ENCODE assay signal across 8 cellular contexts in the genomic region with DNA sequence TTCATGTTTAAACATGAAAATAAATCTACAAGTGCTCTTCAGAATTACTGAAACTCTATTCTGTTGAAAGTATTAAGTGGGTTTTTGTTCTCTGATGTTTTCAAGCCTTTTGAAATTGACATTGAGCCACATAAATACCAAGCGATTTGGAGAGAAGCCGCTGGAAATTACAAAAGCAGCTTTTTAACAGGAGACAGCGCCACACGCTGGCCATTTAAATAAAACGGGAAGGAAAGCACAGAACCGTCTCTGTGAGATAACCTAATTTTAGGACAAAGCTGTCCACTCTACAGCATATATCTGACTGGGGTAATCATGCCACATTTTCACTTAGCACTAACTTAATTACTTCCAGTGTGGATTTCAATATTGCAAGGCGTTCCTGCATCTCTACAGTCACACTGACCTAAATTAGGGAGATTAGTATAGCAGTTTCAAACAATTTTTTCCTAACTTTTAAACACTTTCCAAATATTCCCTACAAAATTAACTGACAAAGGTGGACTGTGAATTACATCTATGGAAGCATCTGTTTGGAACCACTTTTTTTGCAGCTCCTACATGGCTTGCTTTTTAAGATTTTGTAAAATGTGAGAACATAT. TPM values are rescaled to one million over a fixed set of nuclear protein-coding genes. Genes with fewer than 3 reads are reported as not detected.
DNase-seq lines count a peak whose midpoint lies in the region; ATAC-seq, FAIRE-seq and TF ChIP-seq lines count a peak whose summit lies in the region.

No MANE protein-coding gene starts in this region.

- peak; percentile 81 for FAIRE-seq in TTC549 (lab: Jason Lieb, UNC)
- no peak for FAIRE-seq in HTR-8/SVneo (lab: Jason Lieb, UNC)

- H3K27ac ChIP-seq in prostate gland, result no peak overlapping the region

- TF ChIP-seq POLR2A in prostate gland (IDR thresholded peaks at IDR 0.05), result no peak

- peak; percentile 3 for DNase-seq in activated T-cell treated with anti-CD3 and anti-CD28 coated beads for 24 hours (ENCODE audit: low read depth)
- no peak for DNase-seq in activated T-cell treated with anti-CD3 and anti-CD28 coated beads, Interleukin-2, amount 50 U/mL, for 1 hour
- DNase-seq in LoVo (ENCODE audit: low spot score), result peak; percentile 14
- peak; percentile 45 for DNase-seq in fibroblast of mammary gland (ENCODE audit: low read depth)
- peak; percentile 27 for DNase-seq in prostate gland (ENCODE audit: low spot score)
- no peak for DNase-seq in HTR-8/SVneo (ENCODE audit: insufficient read length, low spot score)

- intact Hi-C loops in prostate gland (cut with DNase I), result loop anchor here (5.0 to 10.0 kb wide), 2 partner anchors 554 to 741 kb away; no protein-coding TSS in a partner anchor

- no peaks in the 10 kb centered on the region for H3K9me3 ChIP-seq in prostate gland

- WGBS in prostate gland, result under 1% methylated on average over 7 of the region's 7 CpGs

- H3K4me1 ChIP-seq in prostate gland (replicated peaks), result no peaks in the 10 kb centered on the region

- ATAC-seq in HG02852 (IDR thresholded peaks at IDR 0.05; ENCODE audit: unreplicated experiment), result no peak

- peak; percentile 59 for TF ChIP-seq CTCF in fibroblast of mammary gland (conservative IDR thresholded peaks at IDR 0.05; ENCODE audit: control insufficient read depth, insufficient read depth, low read depth, low read length)
- peak in 3 of 4 experiments; percentile 58 to 63 (median 59) for TF ChIP-seq CTCF in prostate gland (IDR thresholded peaks at IDR 0.05)

- no peaks in the 10 kb centered on the region for H3K27me3 ChIP-seq in prostate gland (replicated peaks; ENCODE audit: insufficient read depth)

- H3K4me3 ChIP-seq in fibroblast of mammary gland (ENCODE audit: control insufficient read depth, low read depth, low read length) (no peak overlapping the region), prostate gland (no peak overlapping the region)

- H3K36me3 ChIP-seq in prostate gland, result no peaks in the 10 kb centered on the region

RNA-seq across cellular contexts. Expression of gene ANOS1, which starts 6.8 kb away (rescaled TPM):
- total RNA-seq in prostate gland, result 10 to 100 TPM; 23.6 to 31.9 TPM

Comparison
In these comparisons a context has a peak if more than half of its experiments do, and no peak if none do; other contexts are left out.
1. DNase-seq: peak in activated T-cell treated with anti-CD3 and anti-CD28 coated beads for 24 hours (single experiment), LoVo (single experiment), fibroblast of mammary gland (single experiment) and prostate gland (single experiment); none in activated T-cell treated with anti-CD3 and anti-CD28 coated beads, Interleukin-2, amount 50 U/mL, for 1 hour (single experiment) and HTR-8/SVneo (single experiment).